In genomic region chr10:53422223-53422888, GRCh38 we compare ENCODE assay signal across 17 cellular contexts.
A peak's percentile ranks its signal among the peaks of the same experiment; 100 is the strongest.
DNase-seq lines count a peak whose midpoint lies in the region; ATAC-seq, FAIRE-seq and TF ChIP-seq lines count a peak whose summit lies in the region.
"Had no signal": no experiment of that assay in that cellular context is flagged by ENCODE, and none has a peak within 500 bp of the region (broad histone marks: within the 10 kb centered on the region; RNA-seq: fewer than 3 reads in every experiment).

No MANE protein-coding gene starts in this region.

- POLR2A ChIA-PET in H1 (lab: Charles Lee; ENCODE audit: partially characterized antibody) = interaction anchor here (1.4 kb wide), 1 partner anchor 457 kb away, joined by 3 read pairs; no protein-coding TSS in a partner anchor
- POLR2A ChIA-PET in HEK293T (lab: Yijun Ruan, JAX) = no interaction called here

- TF ChIP-seq CTCF in H1 (IDR thresholded peaks at IDR 0.05; ENCODE audit: control extremely low read depth in 1 of 3, insufficient read depth in 1 of 3, low read depth in 1 of 3, low read length in 3 of 3) (peak in 2 of 3 experiments; percentile 2 to 5; a peak in 2 of 4 replicates), tibial artery (IDR thresholded peaks at IDR 0.05) (no peak)

- DNase-seq in H1 (ENCODE audit: low read depth in 1 of 2, low spot score in 2 of 2) = no peak
- DNase-seq in mesendoderm = peak; percentile 35
- DNase-seq in trophoblast cell = no peak
- no peak for DNase-seq in tibial artery
- no peak for DNase-seq in HEK293T (ENCODE audit: extremely low spot score)
- DNase-seq: AML-193; CD4-positive, alpha-beta memory T cell; DMS153; DMS79; GF-D8 had no signal

- WGBS in H1 (ENCODE audit: extremely low coverage in 1 of 2, insufficient coverage in 1 of 2, insufficient read length in 1 of 2, insufficient replicate concordance in 2 of 2, low coverage in 1 of 2, low lambda C conversion rate in 2 of 2, missing lambda C conversion rate in 1 of 2), 2 experiments = 92% methylated on average over 5 of the region's 5 CpGs; no CpG with 5 or more reads in 1 of the 2 experiments
- WGBS in mesendoderm (ENCODE audit: extremely low coverage, insufficient coverage, low lambda C conversion rate) = no CpG with 5 or more reads among the region's 5 CpGs
- WGBS in trophoblast cell (ENCODE audit: extremely low coverage, insufficient coverage, insufficient read length) = no CpG with 5 or more reads among the region's 5 CpGs

- H3K56ac ChIP-seq in H1 (replicated peaks; ENCODE audit: insufficient read length, low read depth, low read length) (no peak overlapping the region), mesendoderm (ENCODE audit: low read length) (peak overlapping the region; percentile 39)

- H2BK12ac ChIP-seq in H1 (ENCODE audit: low read depth, low read length) = no peak overlapping the region
- peak overlapping the region; percentile 66 for H2BK12ac ChIP-seq in trophoblast cell (ENCODE audit: low read length)

- no peak overlapping the region for H2AFZ ChIP-seq in H1 (ENCODE audit: low read length)
- no peak overlapping the region for H2AFZ ChIP-seq in trophoblast cell (ENCODE audit: insufficient read depth, low read length, poor library complexity)

- no peak overlapping the region for H4K12ac ChIP-seq in trophoblast cell (ENCODE audit: low read depth, low read length)

- peak overlapping the region; percentile 66 for H4K91ac ChIP-seq in H1 (replicated peaks; ENCODE audit: insufficient read length, low read length)
- peak overlapping the region; percentile 30 for H4K91ac ChIP-seq in trophoblast cell (ENCODE audit: low read depth, low read length)

- H2AK5ac ChIP-seq in H1 (ENCODE audit: low read depth, low read length) (no peak overlapping the region), mesendoderm (ENCODE audit: low read length) (no peak overlapping the region), trophoblast cell (ENCODE audit: low read length) (no peak overlapping the region)

- H3K27me3 ChIP-seq in HUES48 (ENCODE audit: control insufficient read depth, insufficient read depth, low read length) (no peaks in the 10 kb centered on the region), H1 (replicated peaks in 1 of 4; ENCODE audit: control insufficient read depth in 3 of 4, extremely low read depth in 1 of 4, insufficient read depth in 3 of 4, low read length in 3 of 4) (no peaks in the 10 kb centered on the region; a peak in 1 of 7 replicates), mesendoderm (ENCODE audit: insufficient read depth, low read length, poor library complexity) (no peaks in the 10 kb centered on the region), trophoblast cell (ENCODE audit: insufficient read depth, low read length) (no peaks in the 10 kb centered on the region), tibial artery (no peaks in the 10 kb centered on the region)
- H3K27me3 ChIP-seq: BLaER1 had no signal

- H3K18ac ChIP-seq in H1 (ENCODE audit: extremely low read depth, low read length) (no peak overlapping the region), mesendoderm (ENCODE audit: low read length) (no peak overlapping the region), trophoblast cell (ENCODE audit: low read length) (peak overlapping the region; percentile 14)

- no peak overlapping the region for H3K23ac ChIP-seq in H1 (ENCODE audit: insufficient read length)
- H3K23ac ChIP-seq in mesendoderm (ENCODE audit: low read length) = no peak overlapping the region
- H3K23ac ChIP-seq in trophoblast cell (ENCODE audit: low read length) = no peak overlapping the region

- H3K23me2 ChIP-seq in H1 (ENCODE audit: low read depth, low read length) = no peaks in the 10 kb centered on the region

- H3K9ac ChIP-seq in HUES48 (ENCODE audit: low read depth, low read length) (no peak overlapping the region), H1 (replicated peaks in 1 of 4; ENCODE audit: extremely low read depth in 1 of 4, low read depth in 3 of 4, low read length in 3 of 4) (no peak overlapping the region), mesendoderm (ENCODE audit: low read length) (no peak overlapping the region), trophoblast cell (ENCODE audit: low read length) (no peak overlapping the region)
- H3K9ac ChIP-seq: BLaER1, KMS-11 had no signal

- no peak; a peak in 1 of 4 replicates for TF ChIP-seq RAD21 in H1 (IDR thresholded peaks at IDR 0.05 in 1 of 2, conservative IDR thresholded peaks at IDR 0.05 in 1 of 2; ENCODE audit: low read depth in 2 of 2, low read length in 2 of 2)

- H3K4me2 ChIP-seq in H1 (ENCODE audit: insufficient read depth in 1 of 2, low read depth in 2 of 2, low read length in 2 of 2) (no peak overlapping the region), mesendoderm (ENCODE audit: low read length) (no peak overlapping the region), trophoblast cell (ENCODE audit: low read length) (no peak overlapping the region)
- H3K4me2 ChIP-seq: A549, BLaER1, KMS-11 had no signal

- no peak overlapping the region for H4K8ac ChIP-seq in H1 (ENCODE audit: extremely low read depth, insufficient read depth, low read length)
- H4K8ac ChIP-seq in mesendoderm (ENCODE audit: low read depth, low read length) = no peak overlapping the region
- H4K8ac ChIP-seq in trophoblast cell (ENCODE audit: low read depth, low read length) = peak overlapping the region; percentile 1

- TF ChIP-seq POLR2A in H1 (IDR thresholded peaks at IDR 0.05; ENCODE audit: control extremely low read depth in 1 of 2, low read depth in 2 of 2, low read length in 2 of 2) = no peak

- no peaks in the 10 kb centered on the region for H4K20me1 ChIP-seq in H1 (replicated peaks in 1 of 2; ENCODE audit: control insufficient read depth in 1 of 2, insufficient read depth in 2 of 2, low read length in 2 of 2)
- H4K20me1 ChIP-seq: BLaER1 had no signal

- H3K79me2 ChIP-seq in H1 (ENCODE audit: control insufficient read depth in 1 of 2, insufficient read depth in 2 of 2, low read length in 2 of 2) (no peaks in the 10 kb centered on the region), mesendoderm (ENCODE audit: control insufficient read depth, insufficient read depth, low read length) (no peaks in the 10 kb centered on the region), trophoblast cell (ENCODE audit: control insufficient read depth, insufficient read depth, low read length, poor library complexity) (no peaks in the 10 kb centered on the region)

- peak overlapping the region; percentile 77; the same call in 1 of the 2 replicates for H2BK20ac ChIP-seq in H1 (ENCODE audit: low read length)

- H3K27ac ChIP-seq in HUES48 (ENCODE audit: low read depth, low read length) = peak overlapping the region; percentile 53
- H3K27ac ChIP-seq in H1 (ENCODE audit: low read depth, low read length) = no peak overlapping the region
- peak overlapping the region; percentile 46 for H3K27ac ChIP-seq in mesendoderm (ENCODE audit: low read depth, low read length)
- no peak overlapping the region for H3K27ac ChIP-seq in trophoblast cell (ENCODE audit: low read depth, low read length)
- no peak overlapping the region for H3K27ac ChIP-seq in tibial artery
- H3K27ac ChIP-seq: A549, BLaER1, KMS-11 had no signal

- H4K5ac ChIP-seq in H1 (ENCODE audit: insufficient read length, low read depth, low read length) = no peak overlapping the region
- H4K5ac ChIP-seq in mesendoderm (ENCODE audit: low read length) = no peak overlapping the region

- no peak for TF ChIP-seq EP300 in H1 (IDR thresholded peaks at IDR 0.05; ENCODE audit: borderline replicate concordance in 1 of 2, low read depth in 2 of 2, low read length in 2 of 2)

- H2BK120ac ChIP-seq in H1 (replicated peaks; ENCODE audit: low read depth, low read length) = peak overlapping the region; percentile 65
- H2BK120ac ChIP-seq in mesendoderm (ENCODE audit: low read depth, low read length) = no peak overlapping the region
- H2BK120ac ChIP-seq in trophoblast cell (ENCODE audit: insufficient read depth, low read length, poor library complexity) = peak overlapping the region; percentile 8

- ATAC-seq in HG02970 (IDR thresholded peaks at IDR 0.05; ENCODE audit: low FRiP score, unreplicated experiment) (no peak), HG02610 (IDR thresholded peaks at IDR 0.05; ENCODE audit: unreplicated experiment) (no peak)
- ATAC-seq: A549 had no signal

- CTCF ChIA-PET in H1 (lab: Charles Lee; ENCODE audit: partially characterized antibody) = interaction anchor here (0.6 to 1.1 kb wide), 2 partner anchors 13 to 30 kb away, joined by 3 to 4 read pairs; no protein-coding TSS in a partner anchor
- CTCF ChIA-PET in HEK293T (lab: Yijun Ruan, JAX) = no interaction called here

- no peak for FAIRE-seq in H1 (lab: Jason Lieb, UNC)
- FAIRE-seq: A549, H54 had no signal

- H3K4me3 ChIP-seq in HUES48 (ENCODE audit: low read depth, low read length) (no peak overlapping the region), H1 (ENCODE audit: extremely low read depth in 1 of 4, insufficient read depth in 2 of 4, low read depth in 3 of 4, low read length in 4 of 4) (no peak overlapping the region), mesendoderm (ENCODE audit: low read length) (no peak overlapping the region), trophoblast cell (ENCODE audit: low read depth, low read length) (no peak overlapping the region), tibial artery (no peak overlapping the region)
- H3K4me3 ChIP-seq: A549, BLaER1 had no signal

- H3K4me1 ChIP-seq in HUES48 (ENCODE audit: control insufficient read depth, insufficient read depth, low read length) = peaks cover 5% of the 10 kb centered on the region; the same call in 1 of the 2 replicates
- H3K4me1 ChIP-seq in H1 (replicated peaks in 1 of 4; ENCODE audit: control insufficient read depth in 3 of 4, insufficient read depth in 4 of 4, low read length in 3 of 4) = no peaks in the 10 kb centered on the region
- H3K4me1 ChIP-seq in mesendoderm (ENCODE audit: control insufficient read depth, low read depth, low read length) = no peaks in the 10 kb centered on the region
- H3K4me1 ChIP-seq in trophoblast cell (ENCODE audit: control insufficient read depth in 1 of 2, insufficient read depth in 2 of 2, low read length in 2 of 2) = no peaks in the 10 kb centered on the region
- H3K4me1 ChIP-seq in tibial artery = no peaks in the 10 kb centered on the region
- H3K4me1 ChIP-seq: A549, BLaER1 had no signal

- peak overlapping the region; percentile 62; the same call in 1 of the 2 replicates for H2BK5ac ChIP-seq in H1 (ENCODE audit: low read depth, low read length)
- H2BK5ac ChIP-seq in mesendoderm (ENCODE audit: low read length) = no peak overlapping the region
- no peak overlapping the region for H2BK5ac ChIP-seq in trophoblast cell (ENCODE audit: low read depth, low read length, poor library complexity)

- H2BK15ac ChIP-seq in H1 (ENCODE audit: low read length) (peak overlapping the region; percentile 36), mesendoderm (replicated peaks; ENCODE audit: low read depth) (no peak overlapping the region)

- peaks cover 17% of the 10 kb centered on the region; the same call in 1 of the 2 replicates for H3K9me3 ChIP-seq in HUES48 (ENCODE audit: control insufficient read depth, insufficient read depth, low read length)
- peaks cover 5 to 9% of the 10 kb centered on the region in 2 experiments; a peak in 3 of 4 replicates for H3K9me3 ChIP-seq in H1 (ENCODE audit: insufficient read depth in 2 of 2, low read depth in 1 of 2, low read length in 1 of 2)
- no peaks in the 10 kb centered on the region for H3K9me3 ChIP-seq in trophoblast cell (ENCODE audit: insufficient read depth, low read depth, low read length)
- no peaks in the 10 kb centered on the region for H3K9me3 ChIP-seq in tibial artery
- H3K9me3 ChIP-seq: A549, BLaER1 had no signal

- no peaks in the 10 kb centered on the region for H3K36me3 ChIP-seq in HUES48 (ENCODE audit: control insufficient read depth, insufficient read depth, low read length)
- peaks cover 0 to 11% (median 3%) of the 10 kb centered on the region in 4 experiments; a peak in 2 of 8 replicates for H3K36me3 ChIP-seq in H1 (ENCODE audit: control insufficient read depth in 2 of 4, insufficient read depth in 4 of 4, low read length in 3 of 4)
- no peaks in the 10 kb centered on the region for H3K36me3 ChIP-seq in mesendoderm (ENCODE audit: control insufficient read depth, insufficient read depth, low read length)
- no peaks in the 10 kb centered on the region for H3K36me3 ChIP-seq in trophoblast cell (ENCODE audit: control insufficient read depth in 1 of 2, insufficient read depth in 2 of 2, low read length in 2 of 2)
- no peaks in the 10 kb centered on the region for H3K36me3 ChIP-seq in tibial artery
- H3K36me3 ChIP-seq: BLaER1 had no signal

- no peak overlapping the region for H3K14ac ChIP-seq in H1 (ENCODE audit: insufficient read length)
- H3K14ac ChIP-seq in trophoblast cell (ENCODE audit: low read length) = no peak overlapping the region

- H3K79me1 ChIP-seq in H1 (ENCODE audit: low read depth, low read length) = no peaks in the 10 kb centered on the region
- no peaks in the 10 kb centered on the region for H3K79me1 ChIP-seq in mesendoderm (ENCODE audit: low read length)
- H3K79me1 ChIP-seq in trophoblast cell (ENCODE audit: low read length) = peaks cover 2% of the 10 kb centered on the region

- intact Hi-C loops in tibial artery (cut with DNase I; ENCODE audit: low total_unique reads) = no loop called here

- no peak overlapping the region for H3K4ac ChIP-seq in H1 (replicated peaks; ENCODE audit: insufficient read length, low read depth, low read length)
- peak overlapping the region; percentile 27 for H3K4ac ChIP-seq in mesendoderm (ENCODE audit: low read depth, low read length)
- peak overlapping the region; percentile 17 for H3K4ac ChIP-seq in trophoblast cell (ENCODE audit: low read depth, low read length)

Comparison
In these comparisons a context has a peak if more than half of its experiments do, and no peak if none do; other contexts are left out.
1. H3K27ac ChIP-seq: peak in HUES48 (single experiment) and mesendoderm (single experiment); none in H1 (single experiment), trophoblast cell (single experiment) and tibial artery (0 of 2).
2. CTCF ChIP-seq: peak in H1 (2 of 3); none in tibial artery (0 of 2).